Comparison of ENCODE assay signal across 14 cellular contexts in genomic region chr10:78451592-78451991, GRCh38.
DNase-seq lines count a peak whose midpoint lies in the region; ATAC-seq and TF ChIP-seq lines count a peak whose summit lies in the region.
"Had no signal": no experiment of that assay in that cellular context is flagged by ENCODE, and none has a peak within 500 bp of the region (broad histone marks: within the 10 kb centered on the region; RNA-seq: fewer than 3 reads in every experiment).

No MANE protein-coding gene starts in this region.

- no peaks in the 10 kb centered on the region for H3K36me3 ChIP-seq in smooth muscle cell (ENCODE audit: low read depth)

- no peak overlapping the region for H3K27ac ChIP-seq in smooth muscle cell (ENCODE audit: low read depth)

- ATAC-seq in GM21360 (IDR thresholded peaks at IDR 0.05; ENCODE audit: unreplicated experiment) = no peak
- ATAC-seq: activated T-cell treated with anti-CD3 and anti-CD28 coated beads, Interleukin-2, amount 50 U/mL, for 4 hours; naive thymus-derived CD8-positive, alpha-beta T cell had no signal

- TF ChIP-seq CTCF in fibroblast of villous mesenchyme (IDR thresholded peaks at IDR 0.05; ENCODE audit: insufficient read depth, low read depth, low read length) (no peak), smooth muscle cell (IDR thresholded peaks at IDR 0.05; ENCODE audit: borderline replicate concordance, insufficient read depth, poor library complexity, severe bottlenecking) (no peak)

- no peaks in the 10 kb centered on the region for H3K27me3 ChIP-seq in smooth muscle cell (ENCODE audit: low read depth)

- no peaks in the 10 kb centered on the region for H3K79me2 ChIP-seq in smooth muscle cell (ENCODE audit: low read depth)

- peaks cover 3% of the 10 kb centered on the region for H3F3A ChIP-seq in smooth muscle cell (ENCODE audit: low read depth)

- H2AFZ ChIP-seq in smooth muscle cell (ENCODE audit: low read depth) = no peak overlapping the region

- H3K9ac ChIP-seq in smooth muscle cell (ENCODE audit: low read depth) = no peak overlapping the region

- H3K4me3 ChIP-seq in fibroblast of villous mesenchyme (ENCODE audit: low read depth, low read length) = no peak overlapping the region
- H3K4me3 ChIP-seq in smooth muscle cell = no peak overlapping the region

- WGBS in smooth muscle cell (ENCODE audit: low lambda C conversion rate) = 38% methylated on average over 9 of the region's 10 CpGs

- peaks cover 4% of the 10 kb centered on the region for H3K4me1 ChIP-seq in smooth muscle cell (ENCODE audit: low read depth)

- H3K9me3 ChIP-seq in smooth muscle cell (replicated peaks; ENCODE audit: low read depth) = no peaks in the 10 kb centered on the region

- H4K20me1 ChIP-seq in smooth muscle cell (ENCODE audit: low read depth) = no peaks in the 10 kb centered on the region

- peak; percentile 63 for DNase-seq in NCI-H146 (lab: John Stamatoyannopoulos, UW)
- DNase-seq in NCI-H146 treated with DMSO at 0.1 percent for 48 hours (lab: John Stamatoyannopoulos, UW; ENCODE audit: unreplicated experiment) = no peak
- peak; percentile 7 for DNase-seq in NCI-H2196 treated with DMSO at 0.1 percent for 48 hours (lab: John Stamatoyannopoulos, UW; ENCODE audit: unreplicated experiment)
- peak; percentile 4 for DNase-seq in fibroblast of villous mesenchyme (ENCODE audit: low read depth)
- DNase-seq in smooth muscle cell (lab: John Stamatoyannopoulos, UW; ENCODE audit: unreplicated experiment) = no peak
- no peak for DNase-seq in stimulated activated CD4-positive, alpha-beta T cell treated with anti-CD3 and anti-CD28 coated beads, Interleukin-2, amount 100 ng/mL, for 48 hours
- DNase-seq in islet precursor cell = no peak
- DNase-seq: 8988T; activated CD4-positive, alpha-beta T cell treated with anti-CD3 and anti-CD28 coated beads for 1 hour; activated T-cell treated with anti-CD3 and anti-CD28 coated beads, Interleukin-2, amount 50 U/mL, for 4 hours; amygdala; foreskin melanocyte; naive thymus-derived CD8-positive, alpha-beta T cell had no signal

- peak overlapping the region; percentile 16 for H3K4me2 ChIP-seq in smooth muscle cell

Comparison
In these comparisons a context has a peak if more than half of its experiments do, and no peak if none do; other contexts are left out.
1. DNase-seq: peak in NCI-H146 (single experiment), NCI-H2196 treated with DMSO at 0.1 percent for 48 hours (single experiment) and fibroblast of villous mesenchyme (single experiment); none in NCI-H146 treated with DMSO at 0.1 percent for 48 hours (single experiment), smooth muscle cell (single experiment), stimulated activated CD4-positive, alpha-beta T cell treated with anti-CD3 and anti-CD28 coated beads, Interleukin-2, amount 100 ng/mL, for 48 hours (0 of 2) and islet precursor cell (single experiment).